8 cellular contexts compared by ENCODE assay signal in genomic region chr5:52657231-52657645, GRCh38.
DNase-seq lines count a peak whose midpoint lies in the region; ATAC-seq and TF ChIP-seq lines count a peak whose summit lies in the region.

No MANE protein-coding gene starts in this region.

- peak in 2 of 3 donors; percentile 43 to 48 for TF ChIP-seq CTCF in breast epithelium (IDR thresholded peaks at IDR 0.05)
- TF ChIP-seq CTCF in lower lobe of right lung (IDR thresholded peaks at IDR 0.05), result peak; percentile 56

- no peak for TF ChIP-seq POLR2A in breast epithelium (IDR thresholded peaks at IDR 0.05)

- no peaks in the 10 kb centered on the region for H3K9me3 ChIP-seq in breast epithelium
- no peaks in the 10 kb centered on the region for H3K9me3 ChIP-seq in lower lobe of right lung

- H3K4me3 ChIP-seq in breast epithelium, result no peak overlapping the region
- no peak overlapping the region for H3K4me3 ChIP-seq in lower lobe of right lung

- H3K4me1 ChIP-seq in breast epithelium, result no peaks in the 10 kb centered on the region
- no peaks in the 10 kb centered on the region for H3K4me1 ChIP-seq in lower lobe of right lung

- DNase-seq in COR-L47 (lab: John Stamatoyannopoulos, UW), result peak; percentile 45
- DNase-seq in HCEC 1CT, result peak; percentile 63
- peak; percentile 65 for DNase-seq in NCI-H2227 (lab: John Stamatoyannopoulos, UW; ENCODE audit: unreplicated experiment)
- DNase-seq in breast epithelium (ENCODE audit: low spot score in 2 of 2), result no peak
- DNase-seq in lower lobe of right lung, result no peak
- no peak for DNase-seq in activated CD4-positive, CD25-positive, alpha-beta regulatory T cell treated with anti-CD3 and anti-CD28 coated beads, Interleukin-2, amount 50 U/mL, for 72 hours

- no peaks in the 10 kb centered on the region for H3K27me3 ChIP-seq in breast epithelium
- H3K27me3 ChIP-seq in lower lobe of right lung (ENCODE audit: low read depth), result no peaks in the 10 kb centered on the region

- intact Hi-C loops in breast epithelium (cut with DNase I; ENCODE audit: low total_unique reads), result loop anchor here (10.0 kb wide), 1 partner anchor 1692 kb away; no protein-coding TSS in a partner anchor
- intact Hi-C loops in lower lobe of right lung (cut with DNase I), result no loop called here

- ATAC-seq in lower lobe of right lung, result no peak
- ATAC-seq in HG03342 (IDR thresholded peaks at IDR 0.05; ENCODE audit: unreplicated experiment), result no peak
- ATAC-seq in HG03571 (IDR thresholded peaks at IDR 0.05; ENCODE audit: unreplicated experiment), result no peak

- H3K36me3 ChIP-seq in breast epithelium (no peaks in the 10 kb centered on the region), lower lobe of right lung (no peaks in the 10 kb centered on the region)

- H3K27ac ChIP-seq in breast epithelium, result no peak overlapping the region
- no peak overlapping the region for H3K27ac ChIP-seq in lower lobe of right lung

Comparison
In these comparisons a context has a peak if more than half of its experiments do, and no peak if none do; other contexts are left out.
1. DNase-seq: peak in COR-L47 (single experiment), HCEC 1CT (single experiment) and NCI-H2227 (single experiment); none in breast epithelium (0 of 2), lower lobe of right lung (single experiment) and activated CD4-positive, CD25-positive, alpha-beta regulatory T cell treated with anti-CD3 and anti-CD28 coated beads, Interleukin-2, amount 50 U/mL, for 72 hours (single experiment).